1 cellular context compared by ENCODE assay signal in genomic region chr2:171893824-171894611, GRCh38.
TF ChIP-seq lines count a peak whose summit lies in the region.

Gene SLC25A12 (minus strand): TSS chr2:171894244. CDS start chr2:171894214, 30 bp downstream.

TF ChIP-seq in HepG2, 621 proteins besides CTCF, POLR2A, EP300 and RAD21 (continued from another document and continues in another):
- TF ChIP-seq ZNF407 (CRISPR knock-in tag; IDR thresholded peaks at IDR 0.05; ENCODE audit: not compliant biosample characterization) = peak; percentile 26
- TF ChIP-seq SAFB2 (CRISPR knock-in tag; IDR thresholded peaks at IDR 0.05; ENCODE audit: borderline replicate concordance, low read depth) = no peak; the same call in 1 of the 2 replicates
- no peak for TF ChIP-seq ARID5B (CRISPR knock-in tag; IDR thresholded peaks at IDR 0.05)
- TF ChIP-seq ZNF616 (CRISPR knock-in tag; IDR thresholded peaks at IDR 0.05; ENCODE audit: low read depth) = 0 out of 2 replicates have a peak, but pooled peaks have one; percentile 19
- no peak for TF ChIP-seq SNAI1 (CRISPR knock-in tag; IDR thresholded peaks at IDR 0.05; ENCODE audit: borderline replicate concordance)
- 0 out of 2 replicates have a peak, but pooled peaks have one; percentile 43 for TF ChIP-seq ZNF678 (CRISPR knock-in tag; IDR thresholded peaks at IDR 0.05)
- TF ChIP-seq ZNF503 (CRISPR knock-in tag; IDR thresholded peaks at IDR 0.05) = 0 out of 2 replicates have a peak, but pooled peaks have one; percentile 16
- TF ChIP-seq MBD4 (IDR thresholded peaks at IDR 0.05; ENCODE audit: borderline replicate concordance, low read length) = no peak
- no peak; the same call in 1 of the 2 replicates for TF ChIP-seq TFE3 (CRISPR knock-in tag; IDR thresholded peaks at IDR 0.05)
- no peak for TF ChIP-seq ZSCAN22 (CRISPR knock-in tag; IDR thresholded peaks at IDR 0.05)
- no peak; the same call in 1 of the 2 replicates for TF ChIP-seq HMG20B (CRISPR knock-in tag; conservative IDR thresholded peaks at IDR 0.05)
- TF ChIP-seq HNRNPK (IDR thresholded peaks at IDR 0.05; ENCODE audit: low read depth, low read length, poor library complexity, severe bottlenecking) = peak; percentile 75
- peak; percentile 88 for TF ChIP-seq YY1 (IDR thresholded peaks at IDR 0.05; ENCODE audit: insufficient read depth, insufficient replicate concordance, low read depth, low read length)
- TF ChIP-seq ZBTB25 (CRISPR knock-in tag; IDR thresholded peaks at IDR 0.05) = no peak
- peak; percentile 57 for TF ChIP-seq CEBPB (IDR thresholded peaks at IDR 0.05; ENCODE audit: borderline replicate concordance, low read depth, low read length)
- TF ChIP-seq NPAS2 (CRISPR knock-in tag; IDR thresholded peaks at IDR 0.05; ENCODE audit: borderline replicate concordance) = no peak
- no peak for TF ChIP-seq ZNF282 (IDR thresholded peaks at IDR 0.05; ENCODE audit: partially characterized antibody)
- TF ChIP-seq PHF5A (CRISPR knock-in tag; IDR thresholded peaks at IDR 0.05; ENCODE audit: low read depth, unreplicated experiment) = peak; percentile 15
- TF ChIP-seq ZNF362 (CRISPR knock-in tag; IDR thresholded peaks at IDR 0.05; ENCODE audit: borderline replicate concordance) = no peak
- TF ChIP-seq ZBTB43 (CRISPR knock-in tag; conservative IDR thresholded peaks at IDR 0.05) = no peak; the same call in 1 of the 2 replicates
- TF ChIP-seq PRMT3 (CRISPR knock-in tag; IDR thresholded peaks at IDR 0.05; ENCODE audit: borderline replicate concordance, low read depth) = no peak
- TF ChIP-seq ZNF496 (CRISPR knock-in tag; IDR thresholded peaks at IDR 0.05; ENCODE audit: insufficient replicate concordance) = no peak
- TF ChIP-seq HDAC1 (CRISPR knock-in tag; IDR thresholded peaks at IDR 0.05) = peak; percentile 77
- TF ChIP-seq DR1 (CRISPR knock-in tag; IDR thresholded peaks at IDR 0.05) = no peak
- TF ChIP-seq ZNF781 (CRISPR knock-in tag; IDR thresholded peaks at IDR 0.05; ENCODE audit: borderline replicate concordance, not compliant biosample characterization) = peak; percentile 25
- no peak for TF ChIP-seq U2AF2 (IDR thresholded peaks at IDR 0.05; ENCODE audit: low read depth, low read length)
- TF ChIP-seq ZNF557 (CRISPR knock-in tag; IDR thresholded peaks at IDR 0.05) = no peak
- no peak; the same call in 1 of the 2 replicates for TF ChIP-seq ZNF792 (CRISPR knock-in tag; IDR thresholded peaks at IDR 0.05)
- no peak for TF ChIP-seq ELK4 (CRISPR knock-in tag; IDR thresholded peaks at IDR 0.05; ENCODE audit: borderline replicate concordance)
- TF ChIP-seq GMEB1 (CRISPR knock-in tag; IDR thresholded peaks at IDR 0.05; ENCODE audit: borderline replicate concordance) = peak; percentile 87
